In genomic region chr20:58224097-58224496, GRCh38 we compare ENCODE assay signal across 25 cellular contexts. TPM values are rescaled to one million over a fixed set of nuclear protein-coding genes. Genes with fewer than 3 reads are reported as not detected.
DNase-seq lines count a peak whose midpoint lies in the region; ATAC-seq, FAIRE-seq and TF ChIP-seq lines count a peak whose summit lies in the region.
"Had no signal": no experiment of that assay in that cellular context is flagged by ENCODE, and none has a peak within 500 bp of the region (broad histone marks: within the 10 kb centered on the region; RNA-seq: fewer than 3 reads in every experiment).

No MANE protein-coding gene starts in this region.

- no peak for ATAC-seq in right lobe of liver
- ATAC-seq: T-helper 17 cell had no signal

- no peaks in the 10 kb centered on the region for H3K9me3 ChIP-seq in small intestine (ENCODE audit: control insufficient read depth, low read depth)
- no peaks in the 10 kb centered on the region for H3K9me3 ChIP-seq in right lobe of liver
- H3K9me3 ChIP-seq: BE2C, transverse colon had no signal

- H3K27ac ChIP-seq in small intestine (ENCODE audit: low read depth in 1 of 2, low read length in 1 of 2) (no peak overlapping the region), right lobe of liver (no peak overlapping the region)
- H3K27ac ChIP-seq: ascending aorta, stomach, transverse colon had no signal

- no peak overlapping the region for H3K4me3 Mint-ChIP-seq in activated CD4-positive, alpha-beta T cell treated with anti-CD3 and anti-CD28 coated beads, Interleukin-2, amount 10 ng/mL, durations not matched to agents 7 days and 5 days
- no peak overlapping the region for H3K4me3 Mint-ChIP-seq in immature natural killer cell
- H3K4me3 Mint-ChIP-seq: T-helper 17 cell had no signal

- peaks cover 3 to 32% of the 10 kb centered on the region in 2 donors for H3K27me3 ChIP-seq in small intestine (ENCODE audit: control insufficient read depth in 2 of 2, insufficient read depth in 2 of 2, low read length in 2 of 2)
- peaks cover 0 to 19% of the 10 kb centered on the region in 2 donors for H3K27me3 ChIP-seq in right lobe of liver
- H3K27me3 ChIP-seq: ascending aorta had no signal

- H3K27ac Mint-ChIP-seq in activated CD4-positive, alpha-beta T cell treated with anti-CD3 and anti-CD28 coated beads, Interleukin-2, amount 10 ng/mL, durations not matched to agents 7 days and 5 days: no peak overlapping the region
- H3K27ac Mint-ChIP-seq in immature natural killer cell: no peak overlapping the region
- H3K27ac Mint-ChIP-seq: T-helper 17 cell had no signal

- no peak for TF ChIP-seq CTCF in right lobe of liver (IDR thresholded peaks at IDR 0.05)

- 50 to 71% (median 58%) methylated on average over 5 of the region's 5 CpGs for WGBS in small intestine, 3 donors
- 82% methylated on average over 5 of the region's 5 CpGs for WGBS in right lobe of liver (ENCODE audit: insufficient coverage, low coverage, low lambda C conversion rate, missing lambda C conversion rate)

- POLR2A ChIA-PET in activated CD4-positive, alpha-beta T cell treated with anti-CD3 and anti-CD28 coated beads, Interleukin-2, amount 10 ng/mL, durations not matched to agents 7 days and 5 days (lab: Charles Lee): no interaction called here

- H3K36me3 Mint-ChIP-seq in activated CD4-positive, alpha-beta T cell treated with anti-CD3 and anti-CD28 coated beads, Interleukin-2, amount 10 ng/mL, durations not matched to agents 7 days and 5 days (ENCODE audit: low read depth): peaks cover 6% of the 10 kb centered on the region
- peaks cover 0 to 1% (median 1%) of the 10 kb centered on the region in 3 donors for H3K36me3 Mint-ChIP-seq in immature natural killer cell

- DNase-seq in activated CD4-positive, alpha-beta T cell treated with anti-CD3 and anti-CD28 coated beads for 48 hours: peak; percentile 73
- no peak for DNase-seq in activated CD4-positive, alpha-beta T cell treated with anti-CD3 and anti-CD28 coated beads, Interleukin-2, amount 10 ng/mL, durations not matched to agents 7 days and 5 days
- DNase-seq in Daoy (ENCODE audit: low read depth) (peak; percentile 35), small intestine (peak; percentile 18), NCI-H2171 treated with DMSO at 0.1 percent for 48 hours (lab: John Stamatoyannopoulos, UW) (no peak), right lobe of liver (no peak), immature natural killer cell (no peak)
- peak; percentile 66 to 69 for DNase-seq in activated T-cell treated with anti-CD3 and anti-CD28 coated beads, Interleukin-2, amount 50 U/mL, for 48 hours
- DNase-seq: BE2C; central memory CD4-positive, alpha-beta T cell; dermis blood vessel endothelial cell; kidney glomerular epithelial cell; NCI-H1694; NCI-H2171; NCI-H526 treated with DMSO at 0.1 percent for 48 hours; RPMI8226; stomach; T-helper 17 cell; transverse colon had no signal

- CTCF ChIA-PET in activated CD4-positive, alpha-beta T cell treated with anti-CD3 and anti-CD28 coated beads, Interleukin-2, amount 10 ng/mL, durations not matched to agents 7 days and 5 days (lab: Charles Lee): interaction anchor here (0.5 to 1.2 kb wide), 3 partner anchors 9 to 340 kb away, joined by 4 to 6 read pairs (median 4); no protein-coding TSS in a partner anchor

- H3K4me3 ChIP-seq in small intestine (ENCODE audit: low read depth in 1 of 2, low read length in 2 of 2) (no peak overlapping the region), right lobe of liver (no peak overlapping the region)
- H3K4me3 ChIP-seq: ascending aorta, stomach, transverse colon had no signal

- H3K9me3 Mint-ChIP-seq in activated CD4-positive, alpha-beta T cell treated with anti-CD3 and anti-CD28 coated beads, Interleukin-2, amount 10 ng/mL, durations not matched to agents 7 days and 5 days: peaks cover 5% of the 10 kb centered on the region
- H3K9me3 Mint-ChIP-seq in immature natural killer cell: peaks cover 0 to 4% (median 2%) of the 10 kb centered on the region in 6 donors

- H3K36me3 ChIP-seq in small intestine (ENCODE audit: control insufficient read depth in 2 of 2, insufficient read depth in 2 of 2, low read length in 2 of 2) (no peaks in the 10 kb centered on the region), right lobe of liver (no peaks in the 10 kb centered on the region)
- H3K36me3 ChIP-seq: ascending aorta, BE2C, stomach, transverse colon had no signal

- peaks cover 12% of the 10 kb centered on the region for H3K4me1 Mint-ChIP-seq in activated CD4-positive, alpha-beta T cell treated with anti-CD3 and anti-CD28 coated beads, Interleukin-2, amount 10 ng/mL, durations not matched to agents 7 days and 5 days
- H3K4me1 Mint-ChIP-seq in immature natural killer cell: peaks cover 13 to 14% of the 10 kb centered on the region in 2 donors

- TF ChIP-seq POLR2A in right lobe of liver (IDR thresholded peaks at IDR 0.05): no peak

- FAIRE-seq in small intestine (lab: Jason Lieb, UNC): no peak
- FAIRE-seq: A204.1 had no signal

- no peaks in the 10 kb centered on the region for H3K4me1 ChIP-seq in small intestine (ENCODE audit: control insufficient read depth in 2 of 2, insufficient read depth in 1 of 2, low read depth in 1 of 2, low read length in 1 of 2)
- H3K4me1 ChIP-seq in right lobe of liver: no peaks in the 10 kb centered on the region

- H3K27me3 Mint-ChIP-seq in activated CD4-positive, alpha-beta T cell treated with anti-CD3 and anti-CD28 coated beads, Interleukin-2, amount 10 ng/mL, durations not matched to agents 7 days and 5 days: peaks cover 48% of the 10 kb centered on the region
- H3K27me3 Mint-ChIP-seq in immature natural killer cell (ENCODE audit: low read depth in 3 of 3): peaks cover 19 to 35% (median 27%) of the 10 kb centered on the region in 3 donors

- intact Hi-C loops in right lobe of liver (cut with DNase I): no loop called here

RNA-seq across cellular contexts. Expression of gene ANKRD60, which starts 4.4 kb away (rescaled TPM):
- total RNA-seq in activated CD4-positive, alpha-beta T cell treated with anti-CD3 and anti-CD28 coated beads, Interleukin-2, amount 10 ng/mL, durations not matched to agents 7 days and 5 days: not detected
- total RNA-seq in Daoy (2014; rRNA removed; shearing (Covaris generic)): not detected in 2 replicates
- polyA plus RNA-seq in small intestine: not detected
- total RNA-seq in right lobe of liver: not detected
- polyA plus RNA-seq in immature natural killer cell: not detected
- total RNA-seq: ascending aorta, Caco-2, dermis blood vessel endothelial cell, glomerular endothelial cell, HT1080, osteoblast, stomach, T-helper 17 cell, transverse colon had no signal
- polyA plus RNA-seq: stomach had no signal

Comparison
In these comparisons a context has a peak if more than half of its experiments do, and no peak if none do; other contexts are left out.
1. DNase-seq: peak in activated CD4-positive, alpha-beta T cell treated with anti-CD3 and anti-CD28 coated beads for 48 hours (single experiment), Daoy (single experiment), activated T-cell treated with anti-CD3 and anti-CD28 coated beads, Interleukin-2, amount 50 U/mL, for 48 hours (2 of 2) and small intestine (single experiment); none in activated CD4-positive, alpha-beta T cell treated with anti-CD3 and anti-CD28 coated beads, Interleukin-2, amount 10 ng/mL, durations not matched to agents 7 days and 5 days (single experiment), NCI-H2171 treated with DMSO at 0.1 percent for 48 hours (single experiment), right lobe of liver (0 of 3) and immature natural killer cell (0 of 3).